In genomic region chr18:36634573-36635216, GRCh38 we compare ENCODE assay signal across 18 cellular contexts.
DNase-seq lines count a peak whose midpoint lies in the region; FAIRE-seq and TF ChIP-seq lines count a peak whose summit lies in the region.
"Had no signal": no experiment of that assay in that cellular context is flagged by ENCODE, and none has a peak within 500 bp of the region (broad histone marks: within the 10 kb centered on the region; RNA-seq: fewer than 3 reads in every experiment).

No MANE protein-coding gene starts in this region.

- TF ChIP-seq CTCF in SK-N-SH (IDR thresholded peaks at IDR 0.05) (no peak), keratinocyte (optimal IDR thresholded peaks at IDR 0.05 in 1 of 3, IDR thresholded peaks at IDR 0.05 in 1 of 3, conservative IDR thresholded peaks at IDR 0.05 in 1 of 3; ENCODE audit: extremely low read depth in 1 of 3, insufficient read depth in 2 of 3, low read length in 3 of 3) (no peak), MM.1S (IDR thresholded peaks at IDR 0.05; ENCODE audit: low read length) (no peak), GM10248 (IDR thresholded peaks at IDR 0.05; ENCODE audit: control extremely low read depth, extremely low read depth, low read depth, missing control alignments) (no peak), spleen (IDR thresholded peaks at IDR 0.05 in 8 of 11, conservative IDR thresholded peaks at IDR 0.05 in 3 of 11) (no peak)

- no peak overlapping the region for H3K14ac ChIP-seq in neuronal stem cell (ENCODE audit: low read length)

- H3K9me2 ChIP-seq in SK-N-SH (no peaks in the 10 kb centered on the region), MM.1S (replicated peaks; ENCODE audit: insufficient read depth, low read length) (no peaks in the 10 kb centered on the region)

- H3K4me3 ChIP-seq in SK-N-SH (ENCODE audit: low read depth in 2 of 2, low read length in 1 of 2), result no peak overlapping the region
- no peak overlapping the region for H3K4me3 ChIP-seq in keratinocyte (ENCODE audit: control insufficient read depth in 2 of 3, extremely low read depth in 1 of 3, insufficient read depth in 2 of 3, low read depth in 1 of 3, low read length in 3 of 3)
- no peak overlapping the region for H3K4me3 ChIP-seq in neuronal stem cell (ENCODE audit: low read length in 2 of 2)
- H3K4me3 ChIP-seq in MM.1S (ENCODE audit: low read length), result no peak overlapping the region
- H3K4me3 ChIP-seq in spleen, result no peak overlapping the region
- H3K4me3 ChIP-seq: coronary artery, gastroesophageal sphincter, left ventricle myocardium inferior, sigmoid colon had no signal

- no peak for TF ChIP-seq RAD21 in SK-N-SH (IDR thresholded peaks at IDR 0.05; ENCODE audit: low read length)

- no peaks in the 10 kb centered on the region for H3K9me1 ChIP-seq in keratinocyte (ENCODE audit: control insufficient read depth, extremely low read depth, insufficient read depth, low read length)

- no peaks in the 10 kb centered on the region for H3K79me2 ChIP-seq in SK-N-SH (ENCODE audit: insufficient read depth)
- no peaks in the 10 kb centered on the region for H3K79me2 ChIP-seq in keratinocyte (ENCODE audit: control insufficient read depth, insufficient read depth, low read length)
- no peaks in the 10 kb centered on the region for H3K79me2 ChIP-seq in MM.1S (ENCODE audit: low read length)

- H3F3A ChIP-seq in SK-N-SH (replicated peaks; ENCODE audit: insufficient read depth), result no peaks in the 10 kb centered on the region
- H3F3A ChIP-seq in MM.1S (ENCODE audit: insufficient read depth, low read length), result no peaks in the 10 kb centered on the region

- H3K27ac ChIP-seq in SK-N-SH (ENCODE audit: low read depth in 2 of 2, low read length in 1 of 2), result no peak overlapping the region
- peak overlapping the region; percentile 19 for H3K27ac ChIP-seq in keratinocyte (ENCODE audit: control insufficient read depth, insufficient read depth, low read length)
- no peak overlapping the region for H3K27ac ChIP-seq in neuronal stem cell (replicated peaks; ENCODE audit: low read length)
- no peak overlapping the region for H3K27ac ChIP-seq in MM.1S (ENCODE audit: low read length)
- no peak overlapping the region for H3K27ac ChIP-seq in spleen
- H3K27ac ChIP-seq: coronary artery, gastroesophageal sphincter, left ventricle myocardium inferior, sigmoid colon had no signal

- H3K9ac ChIP-seq in SK-N-SH (no peak overlapping the region), keratinocyte (ENCODE audit: control insufficient read depth, extremely low read depth, insufficient read depth, low read length) (no peak overlapping the region), neuronal stem cell (ENCODE audit: low read depth, low read length, poor library complexity) (no peak overlapping the region), MM.1S (ENCODE audit: low read length) (no peak overlapping the region)

- FAIRE-seq in keratinocyte (lab: Jason Lieb, UNC), result no peak

- intact Hi-C loops in spleen (cut with DNase I; ENCODE audit: low total_unique reads), result no loop called here

- H2AFZ ChIP-seq in SK-N-SH (ENCODE audit: low read depth) (no peak overlapping the region), keratinocyte (ENCODE audit: control insufficient read depth, low read length) (no peak overlapping the region), neuronal stem cell (ENCODE audit: low read length) (no peak overlapping the region), MM.1S (ENCODE audit: low read length) (no peak overlapping the region)

- CTCF ChIA-PET in SK-N-SH (lab: Yijun Ruan, JAX) (interaction anchor here (1.0 kb wide), 1 partner anchor 123 kb away, joined by 3 read pairs; no protein-coding TSS in a partner anchor), GM10248 (lab: Yijun Ruan, JAX) (interaction anchor here (1.6 kb wide), 1 partner anchor 24 kb away, joined by 4 read pairs; no protein-coding TSS in a partner anchor)

- no peak overlapping the region for H3K23ac ChIP-seq in neuronal stem cell (ENCODE audit: low read depth, low read length, poor library complexity)

- no peaks in the 10 kb centered on the region for H3K27me3 ChIP-seq in SK-N-SH (ENCODE audit: insufficient read depth)
- H3K27me3 ChIP-seq in keratinocyte (ENCODE audit: control insufficient read depth, extremely low read depth, insufficient read depth, low read length), result no peaks in the 10 kb centered on the region
- no peaks in the 10 kb centered on the region for H3K27me3 ChIP-seq in neuronal stem cell (ENCODE audit: control insufficient read depth in 3 of 3, insufficient read depth in 3 of 3, low read depth in 1 of 3, low read length in 3 of 3)
- no peaks in the 10 kb centered on the region for H3K27me3 ChIP-seq in MM.1S (replicated peaks; ENCODE audit: insufficient read depth, low read length)
- H3K27me3 ChIP-seq in spleen (replicated peaks in 1 of 7), result peaks cover 0 to 22% (median 0%) of the 10 kb centered on the region in 7 donors
- H3K27me3 ChIP-seq: gastroesophageal sphincter, sigmoid colon had no signal

- H4K20me1 ChIP-seq in SK-N-SH (ENCODE audit: insufficient read depth) (no peaks in the 10 kb centered on the region), keratinocyte (ENCODE audit: control insufficient read depth, extremely low read depth, insufficient read depth, low read length) (no peaks in the 10 kb centered on the region), MM.1S (ENCODE audit: insufficient read depth, low read length) (no peaks in the 10 kb centered on the region)

- H3K4ac ChIP-seq in neuronal stem cell (ENCODE audit: low read length), result no peak overlapping the region

- H3K4me2 ChIP-seq in SK-N-SH (no peak overlapping the region), keratinocyte (ENCODE audit: control insufficient read depth, extremely low read depth, insufficient read depth, low read depth, low read length) (peak overlapping the region; percentile 27), neuronal stem cell (ENCODE audit: insufficient read depth, low read length, poor library complexity, severe bottlenecking) (no peak overlapping the region), MM.1S (ENCODE audit: low read depth, low read length) (no peak overlapping the region)

- H3K9me3 ChIP-seq in SK-N-SH (no peaks in the 10 kb centered on the region), keratinocyte (ENCODE audit: control insufficient read depth, low read depth, low read length) (no peaks in the 10 kb centered on the region), neuronal stem cell (replicated peaks in 1 of 2; ENCODE audit: control insufficient read depth in 2 of 2, insufficient read depth in 1 of 2, low read depth in 1 of 2, low read length in 2 of 2) (peaks cover 0 to 1% of the 10 kb centered on the region in 2 donors), MM.1S (replicated peaks; ENCODE audit: insufficient read depth, low read length) (no peaks in the 10 kb centered on the region), spleen (no peaks in the 10 kb centered on the region)
- H3K9me3 ChIP-seq: gastroesophageal sphincter, left ventricle myocardium inferior, sigmoid colon had no signal

- no peaks in the 10 kb centered on the region for H3K79me1 ChIP-seq in neuronal stem cell (ENCODE audit: low read depth, low read length)

- no peak for TF ChIP-seq EP300 in SK-N-SH (IDR thresholded peaks at IDR 0.05; ENCODE audit: borderline replicate concordance in 1 of 2, low read depth in 1 of 2, low read length in 1 of 2)

- no peak overlapping the region for H4K91ac ChIP-seq in neuronal stem cell (ENCODE audit: low read depth, low read length, poor library complexity)

- no peak overlapping the region for H2BK5ac ChIP-seq in neuronal stem cell (ENCODE audit: low read length)

- peaks cover 0 to 9% of the 10 kb centered on the region in 2 experiments; a peak in 2 of 4 replicates for H3K4me1 ChIP-seq in SK-N-SH (ENCODE audit: control insufficient read depth in 1 of 2, insufficient read depth in 2 of 2, low read depth in 1 of 2, low read length in 1 of 2)
- peaks cover 20% of the 10 kb centered on the region for H3K4me1 ChIP-seq in keratinocyte (ENCODE audit: control insufficient read depth, extremely low read depth, insufficient read depth, low read length)
- H3K4me1 ChIP-seq in neuronal stem cell (ENCODE audit: control insufficient read depth in 2 of 2, insufficient read depth in 1 of 2, low read depth in 1 of 2, low read length in 2 of 2), result peaks cover 3 to 14% of the 10 kb centered on the region in 2 donors
- H3K4me1 ChIP-seq in MM.1S (ENCODE audit: low read length), result no peaks in the 10 kb centered on the region
- no peaks in the 10 kb centered on the region for H3K4me1 ChIP-seq in spleen

- DNase-seq in COR-L47 (lab: John Stamatoyannopoulos, UW), result peak; percentile 54
- DNase-seq in HPDE6-E6E7 (ENCODE audit: extremely low spot score), result peak; percentile 6
- no peak for DNase-seq in SK-N-SH
- no peak for DNase-seq in keratinocyte (ENCODE audit: low read depth, low spot score)
- no peak for DNase-seq in neuronal stem cell (ENCODE audit: low spot score)
- DNase-seq in MM.1S, result no peak
- no peak for DNase-seq in GM10248 (ENCODE audit: extremely low spot score)
- DNase-seq in spleen, result no peak
- DNase-seq: activated CD4-positive, alpha-beta memory T cell treated with anti-CD3 and anti-CD28 coated beads, Interleukin-2, amount 10 ng/mL, durations not matched to agents 7 days and 5 days; activated naive CD4-positive, alpha-beta T cell treated with anti-CD3 and anti-CD28 coated beads for 36 hours; activated T-cell treated with anti-CD3 and anti-CD28 coated beads, Interleukin-2, amount 50 U/mL, for 1 hour; KG1; left ventricle myocardium inferior; NCI-H1048; sigmoid colon; stimulated activated CD4-positive, alpha-beta T cell treated with anti-CD3 and anti-CD28 coated beads, Interleukin-2, amount 100 ng/mL, for 24 hours had no signal

- H3K36me3 ChIP-seq in SK-N-SH (replicated peaks in 1 of 2; ENCODE audit: control insufficient read depth in 1 of 2, insufficient read depth in 2 of 2, low read length in 1 of 2) (no peaks in the 10 kb centered on the region), keratinocyte (ENCODE audit: control insufficient read depth in 2 of 2, extremely low read depth in 1 of 2, insufficient read depth in 2 of 2, low read length in 2 of 2) (no peaks in the 10 kb centered on the region), neuronal stem cell (replicated peaks in 1 of 2; ENCODE audit: control insufficient read depth in 2 of 2, insufficient read depth in 2 of 2, low read length in 2 of 2) (peaks cover 7 to 39% of the 10 kb centered on the region in 2 donors), MM.1S (replicated peaks; ENCODE audit: insufficient read depth, low read length) (no peaks in the 10 kb centered on the region), spleen (no peaks in the 10 kb centered on the region)
- H3K36me3 ChIP-seq: gastroesophageal sphincter, left ventricle myocardium inferior, sigmoid colon had no signal

- H2AK5ac ChIP-seq in neuronal stem cell (ENCODE audit: low read depth, low read length), result no peak overlapping the region

- dilution Hi-C loops in keratinocyte (cut with MboI; ENCODE audit: extremely low pct_ligation_motif_present, low sequenced_read_pairs), result no loop called here

- no peak for TF ChIP-seq POLR2A in spleen (IDR thresholded peaks at IDR 0.05)

- no peak overlapping the region for H4K8ac ChIP-seq in neuronal stem cell (ENCODE audit: low read depth, low read length)

- 84% methylated on average over 7 of the region's 7 CpGs for WGBS in SK-N-SH (ENCODE audit: low lambda C conversion rate)
- WGBS in neuronal stem cell (ENCODE audit: extremely low coverage in 2 of 2, insufficient read length in 2 of 2, insufficient replicate concordance in 1 of 2), 2 donors, result no CpG with 5 or more reads among the region's 7 CpGs
- 77 to 87% (median 82%) methylated on average over 7 of the region's 7 CpGs for WGBS in spleen, 5 donors

- no peak overlapping the region for H3K18ac ChIP-seq in neuronal stem cell (ENCODE audit: low read length)

- H2BK12ac ChIP-seq in neuronal stem cell (ENCODE audit: low read length), result no peak overlapping the region

- no peak overlapping the region for H2BK15ac ChIP-seq in neuronal stem cell (ENCODE audit: low read length)

- POLR2A ChIA-PET in SK-N-SH (lab: Yijun Ruan, JAX), result no interaction called here
- POLR2A ChIA-PET in GM10248 (lab: Yijun Ruan, JAX), result no interaction called here

- H2BK120ac ChIP-seq in neuronal stem cell (ENCODE audit: low read depth, low read length), result no peak overlapping the region

Comparison
In these comparisons a context has a peak if more than half of its experiments do, and no peak if none do; other contexts are left out.
1. DNase-seq: peak in COR-L47 (single experiment) and HPDE6-E6E7 (single experiment); none in SK-N-SH (single experiment), keratinocyte (single experiment), neuronal stem cell (single experiment), MM.1S (single experiment), GM10248 (single experiment) and spleen (single experiment).